25 cellular contexts compared by ENCODE assay signal in genomic region chr1:11028018-11028417, GRCh38. TPM values are rescaled to one million over a fixed set of nuclear protein-coding genes. Genes with fewer than 3 reads are reported as not detected.
DNase-seq lines count a peak whose midpoint lies in the region; ATAC-seq, FAIRE-seq and TF ChIP-seq lines count a peak whose summit lies in the region.
"Had no signal": no experiment of that assay in that cellular context is flagged by ENCODE, and none has a peak within 500 bp of the region (broad histone marks: within the 10 kb centered on the region; RNA-seq: fewer than 3 reads in every experiment).

No MANE protein-coding gene starts in this region.

- no peaks in the 10 kb centered on the region for H3K9me1 ChIP-seq in endothelial cell of umbilical vein (replicated peaks; ENCODE audit: control insufficient read depth, extremely low read depth, insufficient read depth, low read length)

- BruUV-seq in PC-9 (replicated peaks; lab: Mats Ljungman, UMichigan), result TSS peak; percentile 15
- BruUV-seq in endothelial cell of umbilical vein (replicated peaks; lab: Mats Ljungman, UMichigan), result no TSS peak

- H3K4me1 Mint-ChIP-seq in activated naive CD8-positive, alpha-beta T cell treated with anti-CD3 and anti-CD28 coated beads for 36 hours, result peaks cover 15% of the 10 kb centered on the region
- H3K4me1 Mint-ChIP-seq in activated naive CD8-positive, alpha-beta T cell treated with anti-CD3 and anti-CD28 coated beads, Interleukin-2, amount 50 U/mL, for 24 hours, result peaks cover 17% of the 10 kb centered on the region
- peaks cover 15 to 33% of the 10 kb centered on the region in 2 donors for H3K4me1 Mint-ChIP-seq in stimulated activated naive B cell treated with anti-CD40 and anti-IgM and Interleukin-4, amounts not matched to agents 10 μg/mL and 1 μg/mL and 100 μg/mL, for 72 hours

- no peak overlapping the region for H3K4me3 Mint-ChIP-seq in activated naive CD8-positive, alpha-beta T cell treated with anti-CD3 and anti-CD28 coated beads for 36 hours
- no peak overlapping the region for H3K4me3 Mint-ChIP-seq in activated naive CD8-positive, alpha-beta T cell treated with anti-CD3 and anti-CD28 coated beads, Interleukin-2, amount 50 U/mL, for 24 hours
- H3K4me3 Mint-ChIP-seq in stimulated activated naive B cell treated with anti-CD40 and anti-IgM and Interleukin-4, amounts not matched to agents 10 μg/mL and 1 μg/mL and 100 μg/mL, for 72 hours, result no peak overlapping the region
- H3K4me3 Mint-ChIP-seq: CD4-positive, alpha-beta T cell; GM23338; HFFc6 had no signal

- POLR2A ChIA-PET in PC-9 (lab: Charles Lee; ENCODE audit: unreplicated experiment), result no interaction called here
- POLR2A ChIA-PET in endothelial cell of umbilical vein (lab: Charles Lee), result no interaction called here
- POLR2A ChIA-PET in SK-N-SH (lab: Yijun Ruan, JAX), result no interaction called here

- dilution Hi-C loops in endothelial cell of umbilical vein (cut with MboI; ENCODE audit: extremely low pct_ligation_motif_present, low sequenced_read_pairs), result no loop called here

- H3F3A ChIP-seq in PC-9 (ENCODE audit: insufficient read depth, low read depth) (peaks cover 22% of the 10 kb centered on the region), SK-N-SH (replicated peaks; ENCODE audit: insufficient read depth) (peaks cover 22% of the 10 kb centered on the region)

- no peak for TF ChIP-seq CTCF in PC-9 (conservative IDR thresholded peaks at IDR 0.05)
- TF ChIP-seq CTCF in endothelial cell of umbilical vein (IDR thresholded peaks at IDR 0.05; ENCODE audit: extremely low read depth in 1 of 2, insufficient read depth in 1 of 2, low read depth in 1 of 2, low read length in 2 of 2), result no peak
- TF ChIP-seq CTCF in SK-N-SH (IDR thresholded peaks at IDR 0.05), result no peak

- CTCF ChIA-PET in PC-9 (lab: Charles Lee) (no interaction called here), endothelial cell of umbilical vein (lab: Charles Lee) (interaction anchor here (1.0 kb wide), 1 partner anchor 10 kb away, joined by 4 read pairs; no protein-coding TSS in a partner anchor), SK-N-SH (lab: Yijun Ruan, JAX) (interaction anchor here (1.8 kb wide), 1 partner anchor 10 kb away, joined by 24 read pairs; no protein-coding TSS in a partner anchor)

- ATAC-seq in activated naive CD8-positive, alpha-beta T cell treated with anti-CD3 and anti-CD28 coated beads, Interleukin-2, amount 50 U/mL, for 24 hours, result no peak
- no peak for ATAC-seq in stimulated activated naive B cell treated with anti-CD40 and anti-IgM and Interleukin-4, amounts not matched to agents 10 μg/mL and 1 μg/mL and 100 μg/mL, for 72 hours (replicated peaks)
- ATAC-seq: GM23338, HCT116 had no signal

- H3K79me2 ChIP-seq in PC-9 (ENCODE audit: low read depth) (no peaks in the 10 kb centered on the region), endothelial cell of umbilical vein (ENCODE audit: control insufficient read depth, insufficient read depth, low read length) (peaks cover 4% of the 10 kb centered on the region), SK-N-SH (ENCODE audit: insufficient read depth) (no peaks in the 10 kb centered on the region)

- no peak overlapping the region for H3K4me3 ChIP-seq in PC-9
- no peak overlapping the region for H3K4me3 ChIP-seq in endothelial cell of umbilical vein (replicated peaks in 1 of 3; ENCODE audit: insufficient read depth in 1 of 3, low read depth in 1 of 3, low read length in 3 of 3)
- H3K4me3 ChIP-seq in SK-N-SH (ENCODE audit: low read depth in 2 of 2, low read length in 1 of 2), result no peak overlapping the region
- H3K4me3 ChIP-seq: GM23338 had no signal

- TF ChIP-seq RAD21 in SK-N-SH (IDR thresholded peaks at IDR 0.05; ENCODE audit: low read length), result no peak

- TF ChIP-seq POLR2A in endothelial cell of umbilical vein (IDR thresholded peaks at IDR 0.05; ENCODE audit: low read depth, low read length), result no peak

- H3K36me3 ChIP-seq in PC-9 (ENCODE audit: low read depth) (peaks cover 7% of the 10 kb centered on the region; the same call in 1 of the 2 replicates), endothelial cell of umbilical vein (ENCODE audit: control insufficient read depth in 2 of 2, extremely low read depth in 1 of 2, insufficient read depth in 2 of 2, low read length in 2 of 2) (peaks cover 18 to 26% of the 10 kb centered on the region in 2 experiments), SK-N-SH (replicated peaks in 1 of 2; ENCODE audit: control insufficient read depth in 1 of 2, insufficient read depth in 2 of 2, low read length in 1 of 2) (peaks cover 45% of the 10 kb centered on the region in 2 experiments)

- H3K9me2 ChIP-seq in PC-9 (ENCODE audit: insufficient read depth) (no peaks in the 10 kb centered on the region), SK-N-SH (no peaks in the 10 kb centered on the region)

- peaks cover 12% of the 10 kb centered on the region for H4K20me1 ChIP-seq in PC-9 (ENCODE audit: insufficient read depth)
- H4K20me1 ChIP-seq in endothelial cell of umbilical vein (replicated peaks; ENCODE audit: control insufficient read depth, extremely low read depth, insufficient read depth, low read length), result no peaks in the 10 kb centered on the region
- peaks cover 12% of the 10 kb centered on the region; the same call in 1 of the 2 replicates for H4K20me1 ChIP-seq in SK-N-SH (ENCODE audit: insufficient read depth)

- WGBS in SK-N-SH (ENCODE audit: low lambda C conversion rate), result 100% methylated on average over 3 of the region's 3 CpGs

- TF ChIP-seq EP300 in SK-N-SH (IDR thresholded peaks at IDR 0.05; ENCODE audit: borderline replicate concordance in 1 of 2, low read depth in 1 of 2, low read length in 1 of 2), result no peak

- H2AFZ ChIP-seq in PC-9, result no peak overlapping the region
- no peak overlapping the region for H2AFZ ChIP-seq in endothelial cell of umbilical vein (ENCODE audit: low read depth, low read length)
- H2AFZ ChIP-seq in SK-N-SH (ENCODE audit: low read depth), result no peak overlapping the region
- H2AFZ ChIP-seq: GM23338 had no signal

- H3K9ac ChIP-seq in endothelial cell of umbilical vein (replicated peaks; ENCODE audit: extremely low read depth, insufficient read depth, low read length) (no peak overlapping the region), SK-N-SH (no peak overlapping the region)

- H3K9me3 Mint-ChIP-seq in activated naive CD8-positive, alpha-beta T cell treated with anti-CD3 and anti-CD28 coated beads for 36 hours, result no peaks in the 10 kb centered on the region
- no peaks in the 10 kb centered on the region for H3K9me3 Mint-ChIP-seq in activated naive CD8-positive, alpha-beta T cell treated with anti-CD3 and anti-CD28 coated beads, Interleukin-2, amount 50 U/mL, for 24 hours
- H3K9me3 Mint-ChIP-seq in stimulated activated naive B cell treated with anti-CD40 and anti-IgM and Interleukin-4, amounts not matched to agents 10 μg/mL and 1 μg/mL and 100 μg/mL, for 72 hours, result no peaks in the 10 kb centered on the region
- H3K9me3 Mint-ChIP-seq: CD4-positive, alpha-beta T cell; GM23338; HFFc6 had no signal

- DNase-seq in activated naive CD8-positive, alpha-beta T cell treated with anti-CD3 and anti-CD28 coated beads for 36 hours, result no peak
- no peak for DNase-seq in activated naive CD8-positive, alpha-beta T cell treated with anti-CD3 and anti-CD28 coated beads, Interleukin-2, amount 50 U/mL, for 24 hours
- DNase-seq in PC-9 (no peak), endothelial cell of umbilical vein (ENCODE audit: low read depth, low spot score) (no peak), KG1 (lab: John Stamatoyannopoulos, UW) (no peak), cardiac septum (ENCODE audit: low spot score) (no peak), SK-N-SH (no peak)
- DNase-seq in stimulated activated naive B cell treated with anti-CD40 and anti-IgM and Interleukin-4, amounts not matched to agents 10 μg/mL and 1 μg/mL and 100 μg/mL, for 72 hours, result no peak
- DNase-seq: AML-193; Caco-2; CD4-positive, alpha-beta T cell; HFFc6; IMR-90 had no signal

- intact Hi-C loops in PC-9 (cut with micrococcal nuclease; ENCODE audit: unreplicated experiment) (no loop called here), endothelial cell of umbilical vein (cut with micrococcal nuclease) (no loop called here), cardiac septum (cut with DNase I) (no loop called here)

- H3K4me1 ChIP-seq in PC-9 (replicated peaks; ENCODE audit: insufficient read depth), result no peaks in the 10 kb centered on the region
- no peaks in the 10 kb centered on the region for H3K4me1 ChIP-seq in endothelial cell of umbilical vein (ENCODE audit: control insufficient read depth, extremely low read depth, insufficient read depth, low read length)
- no peaks in the 10 kb centered on the region for H3K4me1 ChIP-seq in SK-N-SH (ENCODE audit: control insufficient read depth in 1 of 2, insufficient read depth in 2 of 2, low read depth in 1 of 2, low read length in 1 of 2)
- H3K4me1 ChIP-seq: Caco-2 had no signal

- H3K27me3 ChIP-seq in PC-9 (ENCODE audit: insufficient read depth, low read depth) (no peaks in the 10 kb centered on the region), endothelial cell of umbilical vein (ENCODE audit: control insufficient read depth in 2 of 2, insufficient read depth in 2 of 2, low read length in 2 of 2) (no peaks in the 10 kb centered on the region), SK-N-SH (ENCODE audit: insufficient read depth) (no peaks in the 10 kb centered on the region)

- H3K4me2 ChIP-seq in PC-9 (no peak overlapping the region), endothelial cell of umbilical vein (ENCODE audit: insufficient read depth, low read length) (no peak overlapping the region), SK-N-SH (no peak overlapping the region)
- H3K4me2 ChIP-seq: GM23338 had no signal

- no peaks in the 10 kb centered on the region for H3K27me3 Mint-ChIP-seq in activated naive CD8-positive, alpha-beta T cell treated with anti-CD3 and anti-CD28 coated beads for 36 hours
- H3K27me3 Mint-ChIP-seq in activated naive CD8-positive, alpha-beta T cell treated with anti-CD3 and anti-CD28 coated beads, Interleukin-2, amount 50 U/mL, for 24 hours, result no peaks in the 10 kb centered on the region
- H3K27me3 Mint-ChIP-seq in stimulated activated naive B cell treated with anti-CD40 and anti-IgM and Interleukin-4, amounts not matched to agents 10 μg/mL and 1 μg/mL and 100 μg/mL, for 72 hours, result no peaks in the 10 kb centered on the region
- H3K27me3 Mint-ChIP-seq: CD4-positive, alpha-beta T cell had no signal

- H3K27ac Mint-ChIP-seq in activated naive CD8-positive, alpha-beta T cell treated with anti-CD3 and anti-CD28 coated beads for 36 hours, result peak overlapping the region; percentile 62
- no peak overlapping the region for H3K27ac Mint-ChIP-seq in activated naive CD8-positive, alpha-beta T cell treated with anti-CD3 and anti-CD28 coated beads, Interleukin-2, amount 50 U/mL, for 24 hours
- peak overlapping the region; percentile 20 for H3K27ac Mint-ChIP-seq in stimulated activated naive B cell treated with anti-CD40 and anti-IgM and Interleukin-4, amounts not matched to agents 10 μg/mL and 1 μg/mL and 100 μg/mL, for 72 hours
- H3K27ac Mint-ChIP-seq: CD4-positive, alpha-beta T cell; GM23338; HFFc6 had no signal

- H3K36me3 Mint-ChIP-seq in activated naive CD8-positive, alpha-beta T cell treated with anti-CD3 and anti-CD28 coated beads for 36 hours, result peaks cover 13% of the 10 kb centered on the region
- peaks cover 45% of the 10 kb centered on the region for H3K36me3 Mint-ChIP-seq in activated naive CD8-positive, alpha-beta T cell treated with anti-CD3 and anti-CD28 coated beads, Interleukin-2, amount 50 U/mL, for 24 hours (ENCODE audit: low read depth)
- peaks cover 22 to 39% of the 10 kb centered on the region in 2 donors for H3K36me3 Mint-ChIP-seq in stimulated activated naive B cell treated with anti-CD40 and anti-IgM and Interleukin-4, amounts not matched to agents 10 μg/mL and 1 μg/mL and 100 μg/mL, for 72 hours

- H3K27ac ChIP-seq in PC-9 (no peak overlapping the region), endothelial cell of umbilical vein (ENCODE audit: insufficient read depth, low read depth, low read length) (no peak overlapping the region), SK-N-SH (ENCODE audit: low read depth in 2 of 2, low read length in 1 of 2) (no peak overlapping the region)
- H3K27ac ChIP-seq: C4-2B, HL-60 had no signal

- FAIRE-seq in endothelial cell of umbilical vein (lab: Jason Lieb, UNC), result peak; percentile 44
- FAIRE-seq: A204.1, D721Med, G401.6, GM12892, GM18507, H54 had no signal

- H3K9me3 ChIP-seq in PC-9 (ENCODE audit: insufficient read depth, low read depth), result no peaks in the 10 kb centered on the region
- no peaks in the 10 kb centered on the region for H3K9me3 ChIP-seq in endothelial cell of umbilical vein (replicated peaks; ENCODE audit: control insufficient read depth, insufficient read depth, low read length)
- H3K9me3 ChIP-seq in SK-N-SH, result no peaks in the 10 kb centered on the region
- H3K9me3 ChIP-seq: Caco-2 had no signal

RNA-seq across cellular contexts. Expression of gene TARDBP, which starts 15.6 kb away (rescaled TPM):
- total RNA-seq in activated naive CD8-positive, alpha-beta T cell treated with anti-CD3 and anti-CD28 coated beads for 36 hours, result 100 to 1,000 TPM; 202 to 206 TPM
- total RNA-seq in PC-9 (2021), result 142 and 177 TPM in 2 replicates
- total RNA-seq in endothelial cell of umbilical vein, result 171 and 183 TPM in 2 replicates
- polyA plus RNA-seq in endothelial cell of umbilical vein, result 69.0 and 106 TPM in 2 replicates
- polyA plus RNA-seq in endothelial cell of umbilical vein (2011; cell fraction: cytosol; rRNA removed), result 94.9 and 100 TPM in 2 replicates
- polyA plus RNA-seq in endothelial cell of umbilical vein (2011; cell fraction: nucleus; rRNA removed), result 150 and 276 TPM in 2 replicates
- 173 and 224 TPM in 2 replicates for polyA plus RNA-seq in endothelial cell of umbilical vein (2012)
- 92.0 and 117 TPM in 2 replicates for polyA minus RNA-seq in endothelial cell of umbilical vein
- polyA minus RNA-seq in endothelial cell of umbilical vein (2011; cell fraction: cytosol; rRNA and poly(A)+ RNA removed), result 110 TPM
- 112 and 120 TPM in 2 replicates for polyA minus RNA-seq in endothelial cell of umbilical vein (2011; cell fraction: nucleus; rRNA and poly(A)+ RNA removed)
- total RNA-seq in cardiac septum, result 102 TPM
- 156 and 207 TPM in 2 replicates for polyA plus RNA-seq in SK-N-SH (2012; rRNA removed)
- polyA plus RNA-seq in SK-N-SH (2012; cell fraction: cytosol; rRNA removed), result 151 and 217 TPM in 2 replicates
- polyA plus RNA-seq in SK-N-SH (2012; cell fraction: nucleus; rRNA removed), result 379 and 436 TPM in 2 replicates

RNA-seq across cellular contexts. Expression of gene MASP2, which starts 19.0 kb away (rescaled TPM):
- under 1 TPM in 1 of 2 experiments, not detected in 1; 0.25 TPM for total RNA-seq in activated naive CD8-positive, alpha-beta T cell treated with anti-CD3 and anti-CD28 coated beads for 36 hours
- total RNA-seq in PC-9 (2021) (not detected in 2 replicates), endothelial cell of umbilical vein (0.53 and 0.92 TPM in 2 replicates), cardiac septum (not detected)
- polyA plus RNA-seq in endothelial cell of umbilical vein (not detected in 2 replicates), SK-N-SH (2012; rRNA removed) (not detected in 2 replicates)
- polyA plus RNA-seq in endothelial cell of umbilical vein (2011; cell fraction: cytosol; rRNA removed), result 0.03 TPM in 1 of 2 replicates, not detected in the other
- 0.10 and 0.18 TPM in 2 replicates for polyA plus RNA-seq in endothelial cell of umbilical vein (2011; cell fraction: nucleus; rRNA removed)
- polyA plus RNA-seq in endothelial cell of umbilical vein (2012), result 1.3 and 1.4 TPM in 2 replicates
- polyA minus RNA-seq in endothelial cell of umbilical vein, result not detected in 2 replicates
- not detected for polyA minus RNA-seq in endothelial cell of umbilical vein (2011; cell fraction: cytosol; rRNA and poly(A)+ RNA removed)
- 0.19 TPM in 2 replicates for polyA minus RNA-seq in endothelial cell of umbilical vein (2011; cell fraction: nucleus; rRNA and poly(A)+ RNA removed)
- not detected in 2 replicates for polyA plus RNA-seq in SK-N-SH (2012; cell fraction: cytosol; rRNA removed)
- 0.05 and 0.21 TPM in 2 replicates for polyA plus RNA-seq in SK-N-SH (2012; cell fraction: nucleus; rRNA removed)
- total RNA-seq: HT1080, IMR-90 had no signal
- polyA plus RNA-seq: BJ had no signal

RNA-seq across cellular contexts. Expression of gene SRM, which starts 31.8 kb away (rescaled TPM):
- 100 to 1,000 TPM; 387 to 388 TPM for total RNA-seq in activated naive CD8-positive, alpha-beta T cell treated with anti-CD3 and anti-CD28 coated beads for 36 hours
- total RNA-seq in PC-9 (2021) (50.3 and 55.3 TPM in 2 replicates), endothelial cell of umbilical vein (167 and 172 TPM in 2 replicates), cardiac septum (58.0 TPM)
- polyA plus RNA-seq in endothelial cell of umbilical vein (81.3 and 84.0 TPM in 2 replicates), SK-N-SH (2012; rRNA removed) (60.9 and 105 TPM in 2 replicates)
- polyA plus RNA-seq in endothelial cell of umbilical vein (2011; cell fraction: cytosol; rRNA removed), result 149 and 153 TPM in 2 replicates
- 53.3 and 61.3 TPM in 2 replicates for polyA plus RNA-seq in endothelial cell of umbilical vein (2011; cell fraction: nucleus; rRNA removed)
- polyA plus RNA-seq in endothelial cell of umbilical vein (2012), result 161 and 170 TPM in 2 replicates
- polyA minus RNA-seq in endothelial cell of umbilical vein, result 52.6 and 67.3 TPM in 2 replicates
- polyA minus RNA-seq in endothelial cell of umbilical vein (2011; cell fraction: cytosol; rRNA and poly(A)+ RNA removed), result 169 TPM
- polyA minus RNA-seq in endothelial cell of umbilical vein (2011; cell fraction: nucleus; rRNA and poly(A)+ RNA removed), result 22.8 and 25.1 TPM in 2 replicates
- 82.2 and 124 TPM in 2 replicates for polyA plus RNA-seq in SK-N-SH (2012; cell fraction: cytosol; rRNA removed)
- polyA plus RNA-seq in SK-N-SH (2012; cell fraction: nucleus; rRNA removed), result 61.2 and 80.1 TPM in 2 replicates
